ENCODE assay signal across 14 cellular contexts in genomic region chr7:151743481-151743983, GRCh38.
DNase-seq lines count a peak whose midpoint lies in the region; ATAC-seq and TF ChIP-seq lines count a peak whose summit lies in the region.
"Had no signal": no experiment of that assay in that cellular context is flagged by ENCODE, and none has a peak within 500 bp of the region (broad histone marks: within the 10 kb centered on the region; RNA-seq: fewer than 3 reads in every experiment).

No MANE protein-coding gene starts in this region.

- ATAC-seq in Right ventricle myocardium inferior (peak; percentile 73), foreskin keratinocyte (no peak)

- H3K27ac Mint-ChIP-seq in type B pancreatic cell: no peak overlapping the region
- H3K27ac Mint-ChIP-seq: memory B cell had no signal

- intact Hi-C loops in Right ventricle myocardium inferior (cut with DNase I): no loop called here
- intact Hi-C loops in cardiac septum (cut with DNase I): loop anchor here (1.0 kb wide), 1 partner anchor 48 kb away; no protein-coding TSS in a partner anchor

- no peak overlapping the region for H3K4me3 Mint-ChIP-seq in type B pancreatic cell
- H3K4me3 Mint-ChIP-seq: activated T-cell treated with anti-CD3 and anti-CD28 coated beads, Interleukin-2, amount 50 U/mL, for 24 hours; memory B cell had no signal

- TF ChIP-seq CTCF in type B pancreatic cell (conservative IDR thresholded peaks at IDR 0.05): no peak
- TF ChIP-seq CTCF in foreskin keratinocyte (conservative IDR thresholded peaks at IDR 0.05): no peak

- no peak overlapping the region for H3K4me3 ChIP-seq in ectodermal cell (ENCODE audit: insufficient read depth, low read depth, low read length)
- no peak overlapping the region for H3K4me3 ChIP-seq in MG63
- H3K4me3 ChIP-seq: transverse colon had no signal

- H3K27me3 ChIP-seq in ectodermal cell (ENCODE audit: control insufficient read depth, insufficient read depth, low read length, poor library complexity, severe bottlenecking) (no peaks in the 10 kb centered on the region), MG63 (no peaks in the 10 kb centered on the region), foreskin keratinocyte (no peaks in the 10 kb centered on the region)
- H3K27me3 ChIP-seq: transverse colon had no signal

- no peaks in the 10 kb centered on the region for H3K9me3 ChIP-seq in ectodermal cell (ENCODE audit: control insufficient read depth, low read length)
- H3K9me3 ChIP-seq in MG63: no peaks in the 10 kb centered on the region
- H3K9me3 ChIP-seq: transverse colon had no signal

- H3K36me3 Mint-ChIP-seq in type B pancreatic cell: no peaks in the 10 kb centered on the region

- peaks cover 21% of the 10 kb centered on the region for H3K4me1 ChIP-seq in ectodermal cell (ENCODE audit: control insufficient read depth, insufficient read depth, low read length)
- no peaks in the 10 kb centered on the region for H3K4me1 ChIP-seq in foreskin keratinocyte

- DNase-seq in Right ventricle myocardium inferior (ENCODE audit: missing footprints) (no peak), cardiac septum (ENCODE audit: low spot score) (no peak), midbrain (lab: John Stamatoyannopoulos, UW) (peak; percentile 56), MG63 (no peak), type B pancreatic cell (ENCODE audit: extremely low spot score, unreplicated experiment) (no peak), foreskin keratinocyte (no peak)
- no peak for DNase-seq in central memory CD4-positive, alpha-beta T cell
- DNase-seq: activated T-cell treated with anti-CD3 and anti-CD28 coated beads, Interleukin-2, amount 50 U/mL, for 24 hours; COR-L47; NCI-H2107; NCI-H774; transverse colon had no signal

- H3K27me3 Mint-ChIP-seq in type B pancreatic cell: no peaks in the 10 kb centered on the region
- H3K27me3 Mint-ChIP-seq: activated T-cell treated with anti-CD3 and anti-CD28 coated beads, Interleukin-2, amount 50 U/mL, for 24 hours; memory B cell had no signal

- no peaks in the 10 kb centered on the region for H3K36me3 ChIP-seq in ectodermal cell (ENCODE audit: control insufficient read depth, insufficient read depth, low read length)
- no peaks in the 10 kb centered on the region for H3K36me3 ChIP-seq in MG63
- H3K36me3 ChIP-seq: transverse colon had no signal

- H3K27ac ChIP-seq in ectodermal cell (ENCODE audit: insufficient read depth, low read depth, low read length, poor library complexity, severe bottlenecking): peak overlapping the region; percentile 17
- H3K27ac ChIP-seq in foreskin keratinocyte: no peak overlapping the region
- H3K27ac ChIP-seq: transverse colon had no signal

- H3K9me3 Mint-ChIP-seq in type B pancreatic cell: no peaks in the 10 kb centered on the region
- H3K9me3 Mint-ChIP-seq: activated T-cell treated with anti-CD3 and anti-CD28 coated beads, Interleukin-2, amount 50 U/mL, for 24 hours; memory B cell had no signal

- H3K4me1 Mint-ChIP-seq in type B pancreatic cell (ENCODE audit: unreplicated experiment): peaks cover 28% of the 10 kb centered on the region

- 79 to 80% methylated on average over 10 of the region's 10 CpGs for WGBS in ectodermal cell, 2 experiments
